In genomic region chr3:12307136-12307535, GRCh38 we compare ENCODE assay signal across 19 cellular contexts. TPM values are rescaled to one million over a fixed set of nuclear protein-coding genes. Genes with fewer than 3 reads are reported as not detected.
DNase-seq lines count a peak whose midpoint lies in the region; ATAC-seq and TF ChIP-seq lines count a peak whose summit lies in the region.
"Had no signal": no experiment of that assay in that cellular context is flagged by ENCODE, and none has a peak within 500 bp of the region (broad histone marks: within the 10 kb centered on the region; RNA-seq: fewer than 3 reads in every experiment).

No MANE protein-coding gene starts in this region.

- H3K27ac ChIP-seq in Panc1 (ENCODE audit: low read length), result peak overlapping the region; percentile 87
- peak overlapping the region; percentile 82 for H3K27ac ChIP-seq in epithelial cell of prostate
- peak overlapping the region; percentile 72 for H3K27ac ChIP-seq in smooth muscle cell (ENCODE audit: low read depth)
- H3K27ac ChIP-seq: HL-60 had no signal

- no peaks in the 10 kb centered on the region for H3K27me3 ChIP-seq in Panc1 (ENCODE audit: control insufficient read depth, insufficient read depth, low read length)
- H3K27me3 ChIP-seq in smooth muscle cell (ENCODE audit: low read depth), result peaks cover 4% of the 10 kb centered on the region
- H3K27me3 ChIP-seq: MG63 had no signal

- H4K20me1 ChIP-seq in smooth muscle cell (ENCODE audit: low read depth), result no peaks in the 10 kb centered on the region

- CTCF ChIA-PET in Panc1 (lab: Charles Lee), result no interaction called here

- H3K4me3 ChIP-seq in Panc1 (ENCODE audit: low read depth in 2 of 2, low read length in 2 of 2) (no peak overlapping the region), smooth muscle cell (no peak overlapping the region)
- H3K4me3 ChIP-seq: GM23338, MG63 had no signal

- no peaks in the 10 kb centered on the region for H3K79me2 ChIP-seq in smooth muscle cell (ENCODE audit: low read depth)

- intact Hi-C loops in Panc1 (cut with micrococcal nuclease; ENCODE audit: unreplicated experiment), result no loop called here

- H2AFZ ChIP-seq in smooth muscle cell (ENCODE audit: low read depth), result no peak overlapping the region
- H2AFZ ChIP-seq: GM23338 had no signal

- TF ChIP-seq CTCF in Panc1 (IDR thresholded peaks at IDR 0.05) (no peak), smooth muscle cell (IDR thresholded peaks at IDR 0.05; ENCODE audit: borderline replicate concordance, insufficient read depth, poor library complexity, severe bottlenecking) (no peak)

- H3K9me3 ChIP-seq in Panc1 (ENCODE audit: control insufficient read depth, insufficient read depth, low read depth, low read length) (no peaks in the 10 kb centered on the region), smooth muscle cell (replicated peaks; ENCODE audit: low read depth) (no peaks in the 10 kb centered on the region)

- no peaks in the 10 kb centered on the region for H3F3A ChIP-seq in smooth muscle cell (ENCODE audit: low read depth)

- BruUV-seq in Panc1 (replicated peaks; lab: Mats Ljungman, UMichigan), result no TSS peak

- 45% methylated on average over 2 of the region's 2 CpGs for WGBS in smooth muscle cell (ENCODE audit: low lambda C conversion rate)

- in situ Hi-C loops in Panc1 (cut with HindIII; ENCODE audit: low pct_unique_long_range_greater_than_20kb, low sequenced_read_pairs), result no loop called here

- H3K36me3 ChIP-seq in Panc1 (ENCODE audit: control insufficient read depth, insufficient read depth, low read length) (peaks cover 4% of the 10 kb centered on the region; the same call in 1 of the 2 replicates), smooth muscle cell (ENCODE audit: low read depth) (no peaks in the 10 kb centered on the region)
- H3K36me3 ChIP-seq: MG63 had no signal

- peak overlapping the region; percentile 33 for H3K4me2 ChIP-seq in smooth muscle cell
- H3K4me2 ChIP-seq: GM23338 had no signal

- DNase-seq in ELR (ENCODE audit: low read depth) (peak; percentile 50), Panc1 (ENCODE audit: low read depth, low spot score) (no peak), epithelial cell of prostate (ENCODE audit: low read depth, low spot score) (no peak), smooth muscle cell (lab: John Stamatoyannopoulos, UW; ENCODE audit: unreplicated experiment) (no peak), DMS153 treated with DMSO at 0.1 percent for 48 hours (lab: John Stamatoyannopoulos, UW; ENCODE audit: unreplicated experiment) (no peak)
- DNase-seq: C1 segment of cervical spinal cord, GDM1, KG1, MG63, NCI-H1092 treated with DMSO at 0.1 percent for 48 hours, NCI-H187, NCI-H2171, NCI-H446 treated with DMSO at 0.1 percent for 48 hours, NCI-H748 treated with DMSO at 0.1 percent for 48 hours, SIG-M5 had no signal

- POLR2A ChIA-PET in Panc1 (lab: Charles Lee), result no interaction called here

- H3K4me1 ChIP-seq in Panc1 (ENCODE audit: control insufficient read depth, insufficient read depth, low read length), result peaks cover 78% of the 10 kb centered on the region
- no peaks in the 10 kb centered on the region for H3K4me1 ChIP-seq in smooth muscle cell (ENCODE audit: low read depth)

- H3K9ac ChIP-seq in smooth muscle cell (ENCODE audit: low read depth), result no peak overlapping the region

- ATAC-seq in Panc1 (no peak), GM21447 (IDR thresholded peaks at IDR 0.05; ENCODE audit: unreplicated experiment) (no peak), GM18868 (IDR thresholded peaks at IDR 0.05; ENCODE audit: unreplicated experiment) (no peak)
- ATAC-seq: GM23338 had no signal

RNA-seq across cellular contexts. Expression of gene PPARG, which starts 18.3 kb away (rescaled TPM):
- total RNA-seq in Panc1 (2021; ENCODE audit: unreplicated experiment), result 88.1 TPM
- polyA plus RNA-seq in Panc1 (2012; ENCODE audit: insufficient read length), result 66.6 TPM
- 8.5 and 10.2 TPM in 2 replicates for total RNA-seq in smooth muscle cell
- polyA plus RNA-seq in smooth muscle cell, result 1.5 and 7.8 TPM in 2 replicates
